Comparison of ENCODE assay signal across 8 cellular contexts in the genomic region with DNA sequence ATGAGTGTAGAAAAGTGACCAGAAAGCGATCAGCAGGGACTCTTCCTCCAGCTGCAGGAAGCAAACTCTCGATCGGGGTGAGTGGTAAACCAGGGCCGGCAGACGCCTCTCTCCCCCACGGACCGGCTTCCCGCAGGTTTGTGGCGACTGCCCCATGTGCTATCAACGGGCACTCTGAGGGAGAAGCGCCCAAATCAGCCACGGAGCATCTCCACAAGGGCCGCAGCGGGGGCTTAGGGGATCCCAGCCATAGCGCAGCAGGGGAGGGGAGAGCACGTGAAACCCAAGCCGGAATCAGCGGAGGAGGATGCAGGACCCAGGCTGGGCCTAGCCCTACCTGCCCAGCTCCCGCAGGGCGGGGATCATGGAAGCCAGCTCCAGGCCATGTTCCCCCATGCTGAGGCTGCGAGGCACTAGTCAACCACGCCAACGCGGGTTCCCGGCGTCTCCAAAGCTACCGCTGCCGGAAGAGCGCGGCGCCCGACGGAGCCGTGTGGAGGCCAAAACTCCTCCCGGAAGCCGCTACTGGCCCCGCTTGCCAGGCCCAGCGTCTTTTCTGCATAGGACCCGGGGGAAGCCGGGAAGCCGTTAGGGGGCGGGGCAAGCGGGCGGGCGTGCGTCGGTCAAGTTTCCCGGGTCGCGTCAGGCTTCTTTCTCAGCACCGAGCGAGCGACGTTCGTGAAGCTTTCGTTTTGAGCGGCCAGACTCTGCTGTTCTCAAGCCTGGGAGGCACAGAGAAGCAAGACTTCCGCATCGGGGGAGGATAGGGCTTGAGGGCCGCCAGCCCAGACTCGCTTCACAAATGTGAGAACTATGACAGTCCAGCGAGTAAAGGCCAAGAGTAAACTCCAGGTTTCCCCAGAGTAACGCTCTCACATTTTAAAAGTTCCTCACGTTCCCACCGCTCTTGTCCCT. TPM values are rescaled to one million over a fixed set of nuclear protein-coding genes. Genes with fewer than 3 reads are reported as not detected.
DNase-seq lines count a peak whose midpoint lies in the region; ATAC-seq and TF ChIP-seq lines count a peak whose summit lies in the region.

Gene ATR (minus strand): TSS at position 425 of the 915 bp plus-strand sequence. CDS start 29 bp downstream, at position 396.

- peak within 1 kb of the TSS; percentile 96 for H3K4me2 ChIP-seq in PC-9

- CTCF ChIA-PET in PC-9 (lab: Charles Lee) = no interaction called here

- H4K20me1 ChIP-seq in PC-9 (ENCODE audit: insufficient read depth) = no peaks in the 10 kb centered on the region

- TSS peak; percentile 51 for BruUV-seq in PC-9 (replicated peaks; lab: Mats Ljungman, UMichigan)

- DNase-seq in DMS153 (lab: John Stamatoyannopoulos, UW) (peak; percentile 94), PC-9 (peak; percentile 89 to 98), epithelial cell of proximal tubule (ENCODE audit: low read depth) (peak; percentile 56)
- peak; percentile 92 for DNase-seq in Jurkat, Clone E6-1 (ENCODE audit: low read depth, low spot score)
- DNase-seq in activated T-cell treated with anti-CD3 and anti-CD28 coated beads, Interleukin-2, amount 50 U/mL, for 1 hour = peak; percentile 94
- peak; percentile 92 to 94 for DNase-seq in stimulated activated CD8-positive, alpha-beta memory T cell treated with anti-CD3 and anti-CD28 coated beads, Interleukin-7, amount 100 ng/mL, for 1 hour (ENCODE audit: low read depth in 2 of 2)

- H3K4me3 ChIP-seq in Jurkat, Clone E6-1 (ENCODE audit: low read length) = peak within 1 kb of the TSS; percentile 78
- H3K4me3 ChIP-seq in PC-9 (peak within 1 kb of the TSS; percentile 98), epithelial cell of proximal tubule (ENCODE audit: low read depth, low read length) (peak within 1 kb of the TSS; percentile 99), mucosa of stomach (ENCODE audit: low read length) (peak within 1 kb of the TSS; percentile 87)

- peak; percentile 95 for ATAC-seq in GM21619 (IDR thresholded peaks at IDR 0.05; ENCODE audit: unreplicated experiment)

- H3K4me1 ChIP-seq in PC-9 (replicated peaks; ENCODE audit: insufficient read depth) (peaks cover 28% of the 10 kb centered on the region), mucosa of stomach (ENCODE audit: control insufficient read depth, insufficient read depth, low read length) (no peaks in the 10 kb centered on the region)

- no peaks in the 10 kb centered on the region for H3K9me2 ChIP-seq in PC-9 (ENCODE audit: insufficient read depth)

- H3K9ac ChIP-seq in mucosa of stomach (ENCODE audit: low read length) = peak within 1 kb of the TSS; percentile 86

- intact Hi-C loops in PC-9 (cut with micrococcal nuclease; ENCODE audit: unreplicated experiment) = loop anchor here (1.0 to 10.0 kb wide), 4 partner anchors 18 to 422 kb away; partner anchors contain the start of genes PLS1, TRPC1, U2SURP and XRN1

- H3K36me3 ChIP-seq in PC-9 (ENCODE audit: low read depth) (0 out of 2 replicates have a peak, but pooled peaks cover 7% of the 10 kb centered on the region), mucosa of stomach (ENCODE audit: control insufficient read depth, insufficient read depth, low read length) (no peaks in the 10 kb centered on the region)

- no peaks in the 10 kb centered on the region for H3K27me3 ChIP-seq in PC-9 (ENCODE audit: insufficient read depth, low read depth)
- H3K27me3 ChIP-seq in mucosa of stomach (ENCODE audit: control insufficient read depth, insufficient read depth, low read length) = no peaks in the 10 kb centered on the region

- peak within 1 kb of the TSS; percentile 94 for H2AFZ ChIP-seq in PC-9

- POLR2A ChIA-PET in PC-9 (lab: Charles Lee; ENCODE audit: unreplicated experiment) = interaction anchor here (0.5 to 1.2 kb wide), 7 partner anchors 19 to 422 kb away, joined by 3 to 9 read pairs (median 3); partner anchors contain the start of gene U2SURP

- H3K27ac ChIP-seq in PC-9 = peak within 1 kb of the TSS; percentile 81

- H3K9me3 ChIP-seq in PC-9 (ENCODE audit: insufficient read depth, low read depth) (no peaks in the 10 kb centered on the region), mucosa of stomach (ENCODE audit: control insufficient read depth, low read length) (no peaks in the 10 kb centered on the region)

- H3F3A ChIP-seq in PC-9 (ENCODE audit: insufficient read depth, low read depth) = peaks cover 6% of the 10 kb centered on the region; the same call in 1 of the 2 replicates

- H3K79me2 ChIP-seq in PC-9 (ENCODE audit: low read depth) = peaks cover 50% of the 10 kb centered on the region

- TF ChIP-seq CTCF in PC-9 (conservative IDR thresholded peaks at IDR 0.05) (no peak), epithelial cell of proximal tubule (conservative IDR thresholded peaks at IDR 0.05; ENCODE audit: low read depth, low read length) (no peak)

RNA-seq across cellular contexts. Expression of gene ATR, which starts in this region (rescaled TPM):
- 20.2 TPM for polyA plus RNA-seq in Jurkat, Clone E6-1 (2012; ENCODE audit: insufficient read depth, insufficient read length)
- total RNA-seq in PC-9 (2021) = 28.3 and 33.3 TPM in 2 replicates
- 19.3 and 20.4 TPM in 2 replicates for total RNA-seq in epithelial cell of proximal tubule

Comparison
In these comparisons a context has a peak if more than half of its experiments do, and no peak if none do; other contexts are left out.
1. Peak in every context shown above with its lines: DNase-seq, ATAC-seq, H3K4me3 ChIP-seq and H3K27ac ChIP-seq.